ENCODE assay signal across 15 cellular contexts in genomic region chr10:22481687-22482539, GRCh38.
A peak's percentile ranks its signal among the peaks of the same experiment; 100 is the strongest.
DNase-seq lines count a peak whose midpoint lies in the region; ATAC-seq, FAIRE-seq and TF ChIP-seq lines count a peak whose summit lies in the region.
"Had no signal": no experiment of that assay in that cellular context is flagged by ENCODE, and none has a peak within 500 bp of the region (broad histone marks: within the 10 kb centered on the region; RNA-seq: fewer than 3 reads in every experiment).

No MANE protein-coding gene starts in this region.

- no peaks in the 10 kb centered on the region for H3K9me1 ChIP-seq in endothelial cell of umbilical vein (replicated peaks; ENCODE audit: control insufficient read depth, extremely low read depth, insufficient read depth, low read length)

- POLR2A ChIA-PET in endothelial cell of umbilical vein (lab: Charles Lee), result interaction anchor here (0.6 kb wide), 1 partner anchor 42 kb away, joined by 3 read pairs; no protein-coding TSS in a partner anchor

- H3K9ac ChIP-seq in endothelial cell of umbilical vein (replicated peaks; ENCODE audit: extremely low read depth, insufficient read depth, low read length), result no peak overlapping the region
- H3K9ac ChIP-seq: parathyroid adenoma had no signal

- peaks cover 25 to 46% of the 10 kb centered on the region in 2 experiments for H3K27me3 ChIP-seq in endothelial cell of umbilical vein (ENCODE audit: control insufficient read depth in 2 of 2, insufficient read depth in 2 of 2, low read length in 2 of 2)
- H3K27me3 ChIP-seq: SJSA1, vagina had no signal

- dilution Hi-C loops in endothelial cell of umbilical vein (cut with MboI; ENCODE audit: extremely low pct_ligation_motif_present, low sequenced_read_pairs), result no loop called here

- CTCF ChIA-PET in activated CD8-positive, alpha-beta memory T cell treated with anti-CD3 and anti-CD28 coated beads, Interleukin-2, amount 10 ng/mL, durations not matched to agents 7 days and 5 days (lab: Charles Lee), result no interaction called here
- CTCF ChIA-PET in endothelial cell of umbilical vein (lab: Charles Lee), result interaction anchor here (0.6 to 1.4 kb wide), 3 partner anchors 9 to 190 kb away, joined by 3 read pairs; no protein-coding TSS in a partner anchor

- no peaks in the 10 kb centered on the region for H3K9me3 Mint-ChIP-seq in activated CD8-positive, alpha-beta memory T cell treated with anti-CD3 and anti-CD28 coated beads, Interleukin-2, amount 10 ng/mL, durations not matched to agents 7 days and 5 days (ENCODE audit: low read depth)
- H3K9me3 Mint-ChIP-seq: mesothelial cell of epicardium had no signal

- H3K4me1 Mint-ChIP-seq in activated CD8-positive, alpha-beta memory T cell treated with anti-CD3 and anti-CD28 coated beads, Interleukin-2, amount 10 ng/mL, durations not matched to agents 7 days and 5 days, result peaks cover 21% of the 10 kb centered on the region

- no TSS peak for BruUV-seq in endothelial cell of umbilical vein (replicated peaks; lab: Mats Ljungman, UMichigan)

- no peak overlapping the region for H3K4me3 ChIP-seq in endothelial cell of umbilical vein (replicated peaks in 1 of 3; ENCODE audit: insufficient read depth in 1 of 3, low read depth in 1 of 3, low read length in 3 of 3)
- H3K4me3 ChIP-seq: SJSA1, vagina had no signal

- H3K36me3 ChIP-seq in endothelial cell of umbilical vein (ENCODE audit: control insufficient read depth in 2 of 2, extremely low read depth in 1 of 2, insufficient read depth in 2 of 2, low read length in 2 of 2), result no peaks in the 10 kb centered on the region
- H3K36me3 ChIP-seq: SJSA1, vagina had no signal

- DNase-seq in activated CD8-positive, alpha-beta memory T cell treated with anti-CD3 and anti-CD28 coated beads, Interleukin-2, amount 10 ng/mL, durations not matched to agents 7 days and 5 days, result no peak
- no peak for DNase-seq in activated CD8-positive, alpha-beta memory T cell treated with anti-CD3 and anti-CD28 coated beads, Interleukin-2, amount 50 U/mL, for 4 hours
- peak; percentile 52 for DNase-seq in NCI-H226
- peak; percentile 16 for DNase-seq in endothelial cell of umbilical vein (ENCODE audit: low read depth, low spot score)
- DNase-seq in renal cortical epithelial cell (ENCODE audit: low read depth), result peak; percentile 14
- no peak for DNase-seq in LoVo (ENCODE audit: low spot score)
- no peak for DNase-seq in 8988T
- DNase-seq: effector memory CD4-positive, alpha-beta T cell; NCI-H1048 had no signal

- peaks cover 4% of the 10 kb centered on the region for H3K4me1 ChIP-seq in endothelial cell of umbilical vein (ENCODE audit: control insufficient read depth, extremely low read depth, insufficient read depth, low read length)
- H3K4me1 ChIP-seq: parathyroid adenoma, SJSA1 had no signal

- no peaks in the 10 kb centered on the region for H3K9me3 ChIP-seq in endothelial cell of umbilical vein (replicated peaks; ENCODE audit: control insufficient read depth, insufficient read depth, low read length)
- H3K9me3 ChIP-seq: SJSA1, vagina had no signal

- no peak overlapping the region for H3K4me2 ChIP-seq in endothelial cell of umbilical vein (ENCODE audit: insufficient read depth, low read length)

- H3K79me2 ChIP-seq in endothelial cell of umbilical vein (ENCODE audit: control insufficient read depth, insufficient read depth, low read length), result no peaks in the 10 kb centered on the region
- H3K79me2 ChIP-seq: parathyroid adenoma had no signal

- H2AFZ ChIP-seq in endothelial cell of umbilical vein (ENCODE audit: low read depth, low read length), result no peak overlapping the region
- H2AFZ ChIP-seq: parathyroid adenoma had no signal

- FAIRE-seq in endothelial cell of umbilical vein (lab: Jason Lieb, UNC), result no peak
- FAIRE-seq: D721Med had no signal

- no peaks in the 10 kb centered on the region for H4K20me1 ChIP-seq in endothelial cell of umbilical vein (replicated peaks; ENCODE audit: control insufficient read depth, extremely low read depth, insufficient read depth, low read length)

- TF ChIP-seq CTCF in endothelial cell of umbilical vein (IDR thresholded peaks at IDR 0.05; ENCODE audit: extremely low read depth in 1 of 2, insufficient read depth in 1 of 2, low read depth in 1 of 2, low read length in 2 of 2), result no peak

- no peaks in the 10 kb centered on the region for H3K36me3 Mint-ChIP-seq in activated CD8-positive, alpha-beta memory T cell treated with anti-CD3 and anti-CD28 coated beads, Interleukin-2, amount 10 ng/mL, durations not matched to agents 7 days and 5 days
- H3K36me3 Mint-ChIP-seq: mesothelial cell of epicardium had no signal

- H3K27ac Mint-ChIP-seq in activated CD8-positive, alpha-beta memory T cell treated with anti-CD3 and anti-CD28 coated beads, Interleukin-2, amount 10 ng/mL, durations not matched to agents 7 days and 5 days, result peak overlapping the region; percentile 49
- H3K27ac Mint-ChIP-seq: mesothelial cell of epicardium had no signal

- H3K27ac ChIP-seq in endothelial cell of umbilical vein (ENCODE audit: insufficient read depth, low read depth, low read length), result no peak overlapping the region
- H3K27ac ChIP-seq: parathyroid adenoma, SJSA1, vagina had no signal

- H3K4me3 Mint-ChIP-seq in activated CD8-positive, alpha-beta memory T cell treated with anti-CD3 and anti-CD28 coated beads, Interleukin-2, amount 10 ng/mL, durations not matched to agents 7 days and 5 days, result peak overlapping the region; percentile 19
- H3K4me3 Mint-ChIP-seq: mesothelial cell of epicardium had no signal

- intact Hi-C loops in endothelial cell of umbilical vein (cut with micrococcal nuclease), result no loop called here

- TF ChIP-seq POLR2A in endothelial cell of umbilical vein (IDR thresholded peaks at IDR 0.05; ENCODE audit: low read depth, low read length), result no peak

- no peak for ATAC-seq in activated CD8-positive, alpha-beta memory T cell treated with anti-CD3 and anti-CD28 coated beads, Interleukin-2, amount 10 ng/mL, durations not matched to agents 7 days and 5 days
- no peak for ATAC-seq in GM19397 (IDR thresholded peaks at IDR 0.05; ENCODE audit: unreplicated experiment)

- H3K27me3 Mint-ChIP-seq in activated CD8-positive, alpha-beta memory T cell treated with anti-CD3 and anti-CD28 coated beads, Interleukin-2, amount 10 ng/mL, durations not matched to agents 7 days and 5 days, result peaks cover 26% of the 10 kb centered on the region

TF ChIP-seq in endothelial cell of umbilical vein, 7 proteins besides CTCF, POLR2A, EP300 and RAD21:
- TF ChIP-seq MYC (IDR thresholded peaks at IDR 0.05; ENCODE audit: low read depth, low read length), result no peak
TF ChIP-seq in endothelial cell of umbilical vein: peak in this region for 0.

Comparison
In these comparisons a context has a peak if more than half of its experiments do, and no peak if none do; other contexts are left out.
1. DNase-seq: peak in NCI-H226 (single experiment), endothelial cell of umbilical vein (single experiment) and renal cortical epithelial cell (single experiment); none in activated CD8-positive, alpha-beta memory T cell treated with anti-CD3 and anti-CD28 coated beads, Interleukin-2, amount 10 ng/mL, durations not matched to agents 7 days and 5 days (single experiment), activated CD8-positive, alpha-beta memory T cell treated with anti-CD3 and anti-CD28 coated beads, Interleukin-2, amount 50 U/mL, for 4 hours (single experiment), LoVo (single experiment) and 8988T (single experiment).